Comparison of ENCODE assay signal across 2 cellular contexts in genomic region chr20:38338849-38339520, GRCh38.
TF ChIP-seq lines count a peak whose summit lies in the region.

No MANE protein-coding gene starts in this region.

TF ChIP-seq in GM23338, 12 proteins besides CTCF, POLR2A, EP300 and RAD21:
- TF ChIP-seq, protein P1, sequence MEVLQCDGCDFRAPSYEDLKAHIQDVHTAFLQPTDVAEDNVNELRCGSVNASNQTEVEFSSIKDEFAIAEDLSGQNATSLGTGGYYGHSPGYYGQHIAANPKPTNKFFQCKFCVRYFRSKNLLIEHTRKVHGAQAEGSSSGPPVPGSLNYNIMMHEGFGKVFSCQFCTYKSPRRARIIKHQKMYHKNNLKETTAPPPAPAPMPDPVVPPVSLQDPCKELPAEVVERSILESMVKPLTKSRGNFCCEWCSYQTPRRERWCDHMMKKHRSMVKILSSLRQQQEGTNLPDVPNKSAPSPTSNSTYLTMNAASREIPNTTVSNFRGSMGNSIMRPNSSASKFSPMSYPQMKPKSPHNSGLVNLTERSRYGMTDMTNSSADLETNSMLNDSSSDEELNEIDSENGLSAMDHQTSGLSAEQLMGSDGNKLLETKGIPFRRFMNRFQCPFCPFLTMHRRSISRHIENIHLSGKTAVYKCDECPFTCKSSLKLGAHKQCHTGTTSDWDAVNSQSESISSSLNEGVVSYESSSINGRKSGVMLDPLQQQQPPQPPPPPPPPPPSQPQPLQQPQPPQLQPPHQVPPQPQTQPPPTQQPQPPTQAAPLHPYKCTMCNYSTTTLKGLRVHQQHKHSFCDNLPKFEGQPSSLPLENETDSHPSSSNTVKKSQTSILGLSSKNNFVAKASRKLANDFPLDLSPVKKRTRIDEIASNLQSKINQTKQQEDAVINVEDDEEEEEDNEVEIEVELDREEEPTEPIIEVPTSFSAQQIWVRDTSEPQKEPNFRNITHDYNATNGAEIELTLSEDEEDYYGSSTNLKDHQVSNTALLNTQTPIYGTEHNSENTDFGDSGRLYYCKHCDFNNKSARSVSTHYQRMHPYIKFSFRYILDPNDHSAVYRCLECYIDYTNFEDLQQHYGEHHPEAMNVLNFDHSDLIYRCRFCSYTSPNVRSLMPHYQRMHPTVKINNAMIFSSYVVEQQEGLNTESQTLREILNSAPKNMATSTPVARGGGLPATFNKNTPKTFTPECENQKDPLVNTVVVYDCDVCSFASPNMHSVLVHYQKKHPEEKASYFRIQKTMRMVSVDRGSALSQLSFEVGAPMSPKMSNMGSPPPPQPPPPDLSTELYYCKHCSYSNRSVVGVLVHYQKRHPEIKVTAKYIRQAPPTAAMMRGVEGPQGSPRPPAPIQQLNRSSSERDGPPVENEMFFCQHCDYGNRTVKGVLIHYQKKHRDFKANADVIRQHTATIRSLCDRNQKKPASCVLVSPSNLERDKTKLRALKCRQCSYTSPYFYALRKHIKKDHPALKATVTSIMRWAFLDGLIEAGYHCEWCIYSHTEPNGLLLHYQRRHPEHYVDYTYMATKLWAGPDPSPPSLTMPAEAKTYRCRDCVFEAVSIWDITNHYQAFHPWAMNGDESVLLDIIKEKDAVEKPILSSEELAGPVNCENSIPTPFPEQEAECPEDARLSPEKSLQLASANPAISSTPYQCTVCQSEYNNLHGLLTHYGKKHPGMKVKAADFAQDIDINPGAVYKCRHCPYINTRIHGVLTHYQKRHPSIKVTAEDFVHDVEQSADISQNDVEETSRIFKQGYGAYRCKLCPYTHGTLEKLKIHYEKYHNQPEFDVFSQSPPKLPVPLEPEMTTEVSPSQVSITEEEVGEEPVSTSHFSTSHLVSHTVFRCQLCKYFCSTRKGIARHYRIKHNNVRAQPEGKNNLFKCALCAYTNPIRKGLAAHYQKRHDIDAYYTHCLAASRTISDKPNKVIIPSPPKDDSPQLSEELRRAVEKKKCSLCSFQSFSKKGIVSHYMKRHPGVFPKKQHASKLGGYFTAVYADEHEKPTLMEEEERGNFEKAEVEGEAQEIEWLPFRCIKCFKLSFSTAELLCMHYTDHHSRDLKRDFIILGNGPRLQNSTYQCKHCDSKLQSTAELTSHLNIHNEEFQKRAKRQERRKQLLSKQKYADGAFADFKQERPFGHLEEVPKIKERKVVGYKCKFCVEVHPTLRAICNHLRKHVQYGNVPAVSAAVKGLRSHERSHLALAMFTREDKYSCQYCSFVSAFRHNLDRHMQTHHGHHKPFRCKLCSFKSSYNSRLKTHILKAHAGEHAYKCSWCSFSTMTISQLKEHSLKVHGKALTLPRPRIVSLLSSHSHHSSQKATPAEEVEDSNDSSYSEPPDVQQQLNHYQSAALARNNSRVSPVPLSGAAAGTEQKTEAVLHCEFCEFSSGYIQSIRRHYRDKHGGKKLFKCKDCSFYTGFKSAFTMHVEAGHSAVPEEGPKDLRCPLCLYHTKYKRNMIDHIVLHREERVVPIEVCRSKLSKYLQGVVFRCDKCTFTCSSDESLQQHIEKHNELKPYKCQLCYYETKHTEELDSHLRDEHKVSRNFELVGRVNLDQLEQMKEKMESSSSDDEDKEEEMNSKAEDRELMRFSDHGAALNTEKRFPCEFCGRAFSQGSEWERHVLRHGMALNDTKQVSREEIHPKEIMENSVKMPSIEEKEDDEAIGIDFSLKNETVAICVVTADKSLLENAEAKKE (CRISPR knock-in tag; IDR thresholded peaks at IDR 0.05), result no peak
- no peak for TF ChIP-seq JUNB (IDR thresholded peaks at IDR 0.05; ENCODE audit: unreplicated experiment)
- TF ChIP-seq STAT1 (IDR thresholded peaks at IDR 0.05; ENCODE audit: unreplicated experiment), result no peak
- no peak for TF ChIP-seq EZH2phosphoT487 (IDR thresholded peaks at IDR 0.05; ENCODE audit: unreplicated experiment)
- TF ChIP-seq CREB1 (CRISPR knock-in tag; IDR thresholded peaks at IDR 0.05; ENCODE audit: low read depth), result no peak
- no peak for TF ChIP-seq ZNF331 (CRISPR knock-in tag; IDR thresholded peaks at IDR 0.05; ENCODE audit: low read depth)
- no peak for TF ChIP-seq EZH2 (IDR thresholded peaks at IDR 0.05; ENCODE audit: low read depth, unreplicated experiment)
- no peak for TF ChIP-seq NANOG (IDR thresholded peaks at IDR 0.05; ENCODE audit: borderline replicate concordance)
- no peak for TF ChIP-seq ZNF114 (CRISPR knock-in tag; IDR thresholded peaks at IDR 0.05)
- no peak for TF ChIP-seq POLR2AphosphoS5 (IDR thresholded peaks at IDR 0.05; ENCODE audit: low read depth)
- TF ChIP-seq, protein P2, sequence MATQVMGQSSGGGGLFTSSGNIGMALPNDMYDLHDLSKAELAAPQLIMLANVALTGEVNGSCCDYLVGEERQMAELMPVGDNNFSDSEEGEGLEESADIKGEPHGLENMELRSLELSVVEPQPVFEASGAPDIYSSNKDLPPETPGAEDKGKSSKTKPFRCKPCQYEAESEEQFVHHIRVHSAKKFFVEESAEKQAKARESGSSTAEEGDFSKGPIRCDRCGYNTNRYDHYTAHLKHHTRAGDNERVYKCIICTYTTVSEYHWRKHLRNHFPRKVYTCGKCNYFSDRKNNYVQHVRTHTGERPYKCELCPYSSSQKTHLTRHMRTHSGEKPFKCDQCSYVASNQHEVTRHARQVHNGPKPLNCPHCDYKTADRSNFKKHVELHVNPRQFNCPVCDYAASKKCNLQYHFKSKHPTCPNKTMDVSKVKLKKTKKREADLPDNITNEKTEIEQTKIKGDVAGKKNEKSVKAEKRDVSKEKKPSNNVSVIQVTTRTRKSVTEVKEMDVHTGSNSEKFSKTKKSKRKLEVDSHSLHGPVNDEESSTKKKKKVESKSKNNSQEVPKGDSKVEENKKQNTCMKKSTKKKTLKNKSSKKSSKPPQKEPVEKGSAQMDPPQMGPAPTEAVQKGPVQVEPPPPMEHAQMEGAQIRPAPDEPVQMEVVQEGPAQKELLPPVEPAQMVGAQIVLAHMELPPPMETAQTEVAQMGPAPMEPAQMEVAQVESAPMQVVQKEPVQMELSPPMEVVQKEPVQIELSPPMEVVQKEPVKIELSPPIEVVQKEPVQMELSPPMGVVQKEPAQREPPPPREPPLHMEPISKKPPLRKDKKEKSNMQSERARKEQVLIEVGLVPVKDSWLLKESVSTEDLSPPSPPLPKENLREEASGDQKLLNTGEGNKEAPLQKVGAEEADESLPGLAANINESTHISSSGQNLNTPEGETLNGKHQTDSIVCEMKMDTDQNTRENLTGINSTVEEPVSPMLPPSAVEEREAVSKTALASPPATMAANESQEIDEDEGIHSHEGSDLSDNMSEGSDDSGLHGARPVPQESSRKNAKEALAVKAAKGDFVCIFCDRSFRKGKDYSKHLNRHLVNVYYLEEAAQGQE (IDR thresholded peaks at IDR 0.05; ENCODE audit: unreplicated experiment), result no peak
TF ChIP-seq in GM23338: peak in this region for 0.

TF ChIP-seq in H1, 55 proteins besides CTCF, POLR2A, EP300 and RAD21:
- no peak for TF ChIP-seq ASH2L (IDR thresholded peaks at IDR 0.05; ENCODE audit: low read length)
- peak in 1 of 2 experiments; percentile 80; a peak in 2 of 4 replicates for TF ChIP-seq SIN3A (conservative IDR thresholded peaks at IDR 0.05 in 1 of 2, IDR thresholded peaks at IDR 0.05 in 1 of 2; ENCODE audit: low read depth in 1 of 2, low read length in 2 of 2)
- no peak for TF ChIP-seq KDM4A (IDR thresholded peaks at IDR 0.05; ENCODE audit: low read depth, low read length, severe bottlenecking)
- TF ChIP-seq TEAD4 (IDR thresholded peaks at IDR 0.05; ENCODE audit: low read depth, low read length), result peak; percentile 53
- TF ChIP-seq TCF12 (IDR thresholded peaks at IDR 0.05; ENCODE audit: low read depth, low read length), result peak; percentile 47; the same call in 1 of the 2 replicates
- TF ChIP-seq, protein P3, sequence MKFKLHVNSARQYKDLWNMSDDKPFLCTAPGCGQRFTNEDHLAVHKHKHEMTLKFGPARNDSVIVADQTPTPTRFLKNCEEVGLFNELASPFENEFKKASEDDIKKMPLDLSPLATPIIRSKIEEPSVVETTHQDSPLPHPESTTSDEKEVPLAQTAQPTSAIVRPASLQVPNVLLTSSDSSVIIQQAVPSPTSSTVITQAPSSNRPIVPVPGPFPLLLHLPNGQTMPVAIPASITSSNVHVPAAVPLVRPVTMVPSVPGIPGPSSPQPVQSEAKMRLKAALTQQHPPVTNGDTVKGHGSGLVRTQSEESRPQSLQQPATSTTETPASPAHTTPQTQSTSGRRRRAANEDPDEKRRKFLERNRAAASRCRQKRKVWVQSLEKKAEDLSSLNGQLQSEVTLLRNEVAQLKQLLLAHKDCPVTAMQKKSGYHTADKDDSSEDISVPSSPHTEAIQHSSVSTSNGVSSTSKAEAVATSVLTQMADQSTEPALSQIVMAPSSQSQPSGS (IDR thresholded peaks at IDR 0.05; ENCODE audit: low read length), result no peak
- TF ChIP-seq E2F6 (IDR thresholded peaks at IDR 0.05), result peak; percentile 86
- TF ChIP-seq, protein P4, sequence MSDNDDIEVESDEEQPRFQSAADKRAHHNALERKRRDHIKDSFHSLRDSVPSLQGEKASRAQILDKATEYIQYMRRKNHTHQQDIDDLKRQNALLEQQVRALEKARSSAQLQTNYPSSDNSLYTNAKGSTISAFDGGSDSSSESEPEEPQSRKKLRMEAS (IDR thresholded peaks at IDR 0.05), result peak; percentile 84
